In genomic region chr21:29557200-29557599, GRCh38 we compare ENCODE assay signal across 17 cellular contexts.
"Had no signal": no experiment of that assay in that cellular context is flagged by ENCODE, and none has a peak within 500 bp of the region (broad histone marks: within the 10 kb centered on the region; RNA-seq: fewer than 3 reads in every experiment).

No MANE protein-coding gene starts in this region.

- H3K27ac ChIP-seq: sigmoid colon, testis had no signal

- H3K36me3 ChIP-seq: sigmoid colon had no signal

- H3K4me1 ChIP-seq: sigmoid colon, testis had no signal

- H3K9me3 Mint-ChIP-seq: activated CD4-positive, alpha-beta memory T cell treated with anti-CD3 and anti-CD28 coated beads for 36 hours; activated naive CD4-positive, alpha-beta T cell treated with anti-CD3 and anti-CD28 coated beads, Interleukin-2, amount 50 U/mL, for 72 hours; activated T-cell treated with anti-CD3 and anti-CD28 coated beads, Interleukin-2, amount 50 U/mL, for 4 hours; brain; central memory CD8-positive, alpha-beta T cell; effector memory CD8-positive, alpha-beta T cell had no signal

- H3K9me3 ChIP-seq: sigmoid colon, testis had no signal

- H3K4me3 ChIP-seq: lung, sigmoid colon, testis had no signal

- H3K36me3 Mint-ChIP-seq: activated CD4-positive, alpha-beta memory T cell treated with anti-CD3 and anti-CD28 coated beads for 36 hours; brain had no signal

- H3K27me3 Mint-ChIP-seq: activated CD4-positive, alpha-beta memory T cell treated with anti-CD3 and anti-CD28 coated beads for 36 hours; central memory CD8-positive, alpha-beta T cell; effector memory CD8-positive, alpha-beta T cell had no signal

- DNase-seq: activated CD4-positive, alpha-beta memory T cell treated with anti-CD3 and anti-CD28 coated beads for 36 hours; activated CD4-positive, alpha-beta T cell treated with anti-CD3 and anti-CD28 coated beads for 1 hour; activated effector memory CD4-positive, alpha-beta T cell treated with anti-CD3 and anti-CD28 coated beads, Interleukin-2, amount 50 U/mL, for 16 hours; activated T-cell treated with anti-CD3 and anti-CD28 coated beads, Interleukin-2, amount 50 U/mL, for 4 hours; amygdala; effector memory CD8-positive, alpha-beta T cell; glutamatergic neuron; left colon; sigmoid colon; stimulated activated CD4-positive, alpha-beta T cell treated with anti-CD3 and anti-CD28 coated beads, Interleukin-4, amount 100 ng/mL, for 1 hour; stimulated activated CD8-positive, alpha-beta memory T cell treated with anti-CD3 and anti-CD28 coated beads, Interleukin-4, amount 100 ng/mL, for 48 hours; stimulated activated naive CD8-positive, alpha-beta T cell treated with anti-CD3 and anti-CD28 coated beads, Interleukin-15, Interleukin-2, amounts not matched to agents 100 U/mL and 50 U/mL, for 24 hours; testis had no signal

- H3K27me3 ChIP-seq: sigmoid colon, testis had no signal

- H3K4me3 Mint-ChIP-seq: activated CD4-positive, alpha-beta memory T cell treated with anti-CD3 and anti-CD28 coated beads for 36 hours; activated T-cell treated with anti-CD3 and anti-CD28 coated beads, Interleukin-2, amount 50 U/mL, for 4 hours; brain; central memory CD8-positive, alpha-beta T cell; effector memory CD8-positive, alpha-beta T cell had no signal

- H3K27ac Mint-ChIP-seq: activated CD4-positive, alpha-beta memory T cell treated with anti-CD3 and anti-CD28 coated beads for 36 hours; activated naive CD4-positive, alpha-beta T cell treated with anti-CD3 and anti-CD28 coated beads, Interleukin-2, amount 50 U/mL, for 72 hours; brain; effector memory CD8-positive, alpha-beta T cell had no signal

- H3K4me1 Mint-ChIP-seq: central memory CD8-positive, alpha-beta T cell had no signal
